22 cellular contexts compared by ENCODE assay signal in genomic region chr17:14321980-14322776, GRCh38. TPM values are rescaled to one million over a fixed set of nuclear protein-coding genes. Genes with fewer than 3 reads are reported as not detected.
DNase-seq lines count a peak whose midpoint lies in the region; ATAC-seq and TF ChIP-seq lines count a peak whose summit lies in the region.
"Had no signal": no experiment of that assay in that cellular context is flagged by ENCODE, and none has a peak within 500 bp of the region (broad histone marks: within the 10 kb centered on the region; RNA-seq: fewer than 3 reads in every experiment).

No MANE protein-coding gene starts in this region.

- H3K56ac ChIP-seq in mesendoderm (ENCODE audit: low read length): peak overlapping the region; percentile 27

- H3K4me1 Mint-ChIP-seq in natural killer cell treated with Interleukin-12 subunit alpha and Interleukin-12 subunit beta and Interleukin-15 and Interleukin-18, amount 100 ng/mL, for 72 hours (ENCODE audit: low read depth in 2 of 2): peaks cover 48 to 52% of the 10 kb centered on the region in 2 donors
- H3K4me1 Mint-ChIP-seq in natural killer cell (peaks cover 71 to 79% of the 10 kb centered on the region in 2 donors), immature natural killer cell (peaks cover 70 to 95% of the 10 kb centered on the region in 2 donors)
- peaks cover 51% of the 10 kb centered on the region for H3K4me1 Mint-ChIP-seq in activated T-helper 1 cell treated with anti-CD3 and anti-CD28 coated beads, Interleukin-12 subunit alpha, Interleukin-12 subunit beta, Interleukin-2, Interleukin-4 antibody, amounts not matched to agents 30 ng/mL and 10 ng/mL and 1 ng/mL, durations not matched to agents 14 hours and 24 hours and 36 hours (ENCODE audit: low read depth)

- no peak overlapping the region for H2BK15ac ChIP-seq in mesendoderm (replicated peaks; ENCODE audit: low read depth)

- H3K27ac Mint-ChIP-seq in natural killer cell treated with Interleukin-12 subunit alpha and Interleukin-12 subunit beta and Interleukin-15 and Interleukin-18, amount 100 ng/mL, for 72 hours: peak overlapping the region; percentile 63 to 64
- H3K27ac Mint-ChIP-seq in natural killer cell: peak overlapping the region in 1 of 2 donors; percentile 20
- H3K27ac Mint-ChIP-seq in activated T-helper 1 cell treated with anti-CD3 and anti-CD28 coated beads, Interleukin-12 subunit alpha, Interleukin-12 subunit beta, Interleukin-2, Interleukin-4 antibody, amounts not matched to agents 30 ng/mL and 10 ng/mL and 1 ng/mL, durations not matched to agents 14 hours and 24 hours and 36 hours: peak overlapping the region; percentile 44
- H3K27ac Mint-ChIP-seq in immature natural killer cell: peak overlapping the region in 3 of 6 donors; percentile 26 to 47 (median 35)

- no peak overlapping the region for H3K27ac ChIP-seq in mesendoderm (ENCODE audit: low read depth, low read length)
- H3K27ac ChIP-seq: coronary artery, HL-60, parathyroid adenoma, skin epidermis, vagina had no signal

- H3K27me3 ChIP-seq in mesendoderm (ENCODE audit: insufficient read depth, low read length, poor library complexity) (no peaks in the 10 kb centered on the region), MG63 (no peaks in the 10 kb centered on the region)
- H3K27me3 ChIP-seq: vagina had no signal

- peaks cover 20% of the 10 kb centered on the region for H3K79me2 ChIP-seq in mesendoderm (ENCODE audit: control insufficient read depth, insufficient read depth, low read length)
- H3K79me2 ChIP-seq: parathyroid adenoma had no signal

- peak overlapping the region; percentile 73 for H3K4me3 Mint-ChIP-seq in natural killer cell treated with Interleukin-12 subunit alpha and Interleukin-12 subunit beta and Interleukin-15 and Interleukin-18, amount 100 ng/mL, for 72 hours
- H3K4me3 Mint-ChIP-seq in natural killer cell: no peak overlapping the region
- no peak overlapping the region for H3K4me3 Mint-ChIP-seq in activated T-helper 1 cell treated with anti-CD3 and anti-CD28 coated beads, Interleukin-12 subunit alpha, Interleukin-12 subunit beta, Interleukin-2, Interleukin-4 antibody, amounts not matched to agents 30 ng/mL and 10 ng/mL and 1 ng/mL, durations not matched to agents 14 hours and 24 hours and 36 hours
- peak overlapping the region in 1 of 5 donors; percentile 2 for H3K4me3 Mint-ChIP-seq in immature natural killer cell

- H3K27me3 Mint-ChIP-seq in natural killer cell treated with Interleukin-12 subunit alpha and Interleukin-12 subunit beta and Interleukin-15 and Interleukin-18, amount 100 ng/mL, for 72 hours: no peaks in the 10 kb centered on the region
- H3K27me3 Mint-ChIP-seq in natural killer cell (ENCODE audit: low read depth in 2 of 2) (no peaks in the 10 kb centered on the region), immature natural killer cell (ENCODE audit: low read depth in 3 of 3) (peaks cover 0 to 2% (median 0%) of the 10 kb centered on the region in 3 donors)
- no peaks in the 10 kb centered on the region for H3K27me3 Mint-ChIP-seq in activated T-helper 1 cell treated with anti-CD3 and anti-CD28 coated beads, Interleukin-12 subunit alpha, Interleukin-12 subunit beta, Interleukin-2, Interleukin-4 antibody, amounts not matched to agents 30 ng/mL and 10 ng/mL and 1 ng/mL, durations not matched to agents 14 hours and 24 hours and 36 hours (ENCODE audit: insufficient read depth)
- H3K27me3 Mint-ChIP-seq: brain had no signal

- peak; percentile 10 for DNase-seq in natural killer cell treated with Interleukin-12 subunit alpha and Interleukin-12 subunit beta and Interleukin-15 and Interleukin-18, amount 100 ng/mL, for 72 hours (ENCODE audit: low spot score)
- no peak for DNase-seq in natural killer cell
- DNase-seq in activated T-helper 1 cell treated with anti-CD3 and anti-CD28 coated beads, Interleukin-12 subunit alpha, Interleukin-12 subunit beta, Interleukin-2, Interleukin-4 antibody, amounts not matched to agents 30 ng/mL and 10 ng/mL and 1 ng/mL, durations not matched to agents 14 hours and 24 hours and 36 hours (ENCODE audit: low spot score): no peak
- DNase-seq in mesendoderm: no peak
- no peak for DNase-seq in putamen (ENCODE audit: low spot score)
- DNase-seq in MG63: no peak
- DNase-seq in NCI-H345 (lab: John Stamatoyannopoulos, UW): no peak
- DNase-seq in immature natural killer cell: no peak
- DNase-seq: activated naive CD4-positive, alpha-beta T cell treated with anti-CD3 and anti-CD28 coated beads, Interleukin-2, amount 50 U/mL, for 16 hours; GF-D8; KBM-7; NCI-H1092 treated with DMSO at 0.1 percent for 48 hours; NCI-H2081 treated with DMSO at 0.1 percent for 48 hours; SHP77; stimulated activated CD4-positive, alpha-beta T cell treated with anti-CD3 and anti-CD28 coated beads, Interleukin-4, amount 100 ng/mL, for 1 hour had no signal

- H3K9me3 Mint-ChIP-seq in natural killer cell treated with Interleukin-12 subunit alpha and Interleukin-12 subunit beta and Interleukin-15 and Interleukin-18, amount 100 ng/mL, for 72 hours: no peaks in the 10 kb centered on the region
- no peaks in the 10 kb centered on the region for H3K9me3 Mint-ChIP-seq in natural killer cell
- H3K9me3 Mint-ChIP-seq in activated T-helper 1 cell treated with anti-CD3 and anti-CD28 coated beads, Interleukin-12 subunit alpha, Interleukin-12 subunit beta, Interleukin-2, Interleukin-4 antibody, amounts not matched to agents 30 ng/mL and 10 ng/mL and 1 ng/mL, durations not matched to agents 14 hours and 24 hours and 36 hours: no peaks in the 10 kb centered on the region
- no peaks in the 10 kb centered on the region for H3K9me3 Mint-ChIP-seq in immature natural killer cell

- H2BK5ac ChIP-seq in mesendoderm (ENCODE audit: low read length): no peak overlapping the region

- intact Hi-C loops in natural killer cell (cut with micrococcal nuclease): no loop called here
- intact Hi-C loops in activated T-helper 1 cell treated with anti-CD3 and anti-CD28 coated beads, Interleukin-12 subunit alpha, Interleukin-12 subunit beta, Interleukin-2, Interleukin-4 antibody, amounts not matched to agents 30 ng/mL and 10 ng/mL and 1 ng/mL, durations not matched to agents 14 hours and 24 hours and 36 hours (cut with micrococcal nuclease): no loop called here

- no peak overlapping the region for H4K8ac ChIP-seq in mesendoderm (ENCODE audit: low read depth, low read length)

- H3K4me2 ChIP-seq in mesendoderm (ENCODE audit: low read length): no peak overlapping the region

- no peak overlapping the region for H3K23ac ChIP-seq in mesendoderm (ENCODE audit: low read length)

- no peak for TF ChIP-seq CTCF in natural killer cell (IDR thresholded peaks at IDR 0.05)

- no peak overlapping the region for H4K5ac ChIP-seq in mesendoderm (ENCODE audit: low read length)

- H3K4me3 ChIP-seq in mesendoderm (ENCODE audit: low read length) (no peak overlapping the region), MG63 (no peak overlapping the region)
- H3K4me3 ChIP-seq: coronary artery, GM12878, skin epidermis, vagina had no signal

- no peak overlapping the region for H2BK120ac ChIP-seq in mesendoderm (ENCODE audit: low read depth, low read length)

- H3K79me1 ChIP-seq in mesendoderm (ENCODE audit: low read length): peaks cover 16% of the 10 kb centered on the region

- H3K9me3 ChIP-seq in MG63: no peaks in the 10 kb centered on the region
- H3K9me3 ChIP-seq: vagina had no signal

- H3K4me1 ChIP-seq in mesendoderm (ENCODE audit: control insufficient read depth, low read depth, low read length): peaks cover 18% of the 10 kb centered on the region
- H3K4me1 ChIP-seq: parathyroid adenoma, vagina had no signal

- H3K36me3 ChIP-seq in mesendoderm (ENCODE audit: control insufficient read depth, insufficient read depth, low read length): no peaks in the 10 kb centered on the region
- H3K36me3 ChIP-seq in MG63: no peaks in the 10 kb centered on the region
- H3K36me3 ChIP-seq: vagina had no signal

- H3K9ac ChIP-seq in mesendoderm (ENCODE audit: low read length): no peak overlapping the region
- H3K9ac ChIP-seq: parathyroid adenoma had no signal

- peak overlapping the region; percentile 30 for H2AK5ac ChIP-seq in mesendoderm (ENCODE audit: low read length)

- H3K4ac ChIP-seq in mesendoderm (ENCODE audit: low read depth, low read length): no peak overlapping the region

- ATAC-seq in natural killer cell treated with Interleukin-12 subunit alpha and Interleukin-12 subunit beta and Interleukin-15 and Interleukin-18, amount 100 ng/mL, for 72 hours: no peak
- no peak for ATAC-seq in natural killer cell
- ATAC-seq: GM12878 had no signal

- no peaks in the 10 kb centered on the region for H3K36me3 Mint-ChIP-seq in natural killer cell treated with Interleukin-12 subunit alpha and Interleukin-12 subunit beta and Interleukin-15 and Interleukin-18, amount 100 ng/mL, for 72 hours
- H3K36me3 Mint-ChIP-seq in natural killer cell (no peaks in the 10 kb centered on the region), immature natural killer cell (peaks cover 0 to 3% (median 0%) of the 10 kb centered on the region in 3 donors)
- H3K36me3 Mint-ChIP-seq in activated T-helper 1 cell treated with anti-CD3 and anti-CD28 coated beads, Interleukin-12 subunit alpha, Interleukin-12 subunit beta, Interleukin-2, Interleukin-4 antibody, amounts not matched to agents 30 ng/mL and 10 ng/mL and 1 ng/mL, durations not matched to agents 14 hours and 24 hours and 36 hours (ENCODE audit: low read depth): peaks cover 32% of the 10 kb centered on the region

- H3K18ac ChIP-seq in mesendoderm (ENCODE audit: low read length): no peak overlapping the region

- no CpG with 5 or more reads among the region's 7 CpGs for WGBS in mesendoderm (ENCODE audit: extremely low coverage, insufficient coverage, low lambda C conversion rate)

RNA-seq across cellular contexts. Expression of gene HS3ST3B1, which starts 21.3 kb away (rescaled TPM):
- total RNA-seq in natural killer cell treated with Interleukin-12 subunit alpha and Interleukin-12 subunit beta and Interleukin-15 and Interleukin-18, amount 100 ng/mL, for 72 hours: 10 to 100 TPM; 13.2 to 22.0 TPM
- 10 to 100 TPM; 14.1 to 18.6 (median 17.1) TPM for total RNA-seq in natural killer cell
- 32.3 and 33.8 TPM in 2 replicates for total RNA-seq in activated T-helper 1 cell treated with anti-CD3 and anti-CD28 coated beads, Interleukin-12 subunit alpha, Interleukin-12 subunit beta, Interleukin-2, Interleukin-4 antibody, amounts not matched to agents 30 ng/mL and 10 ng/mL and 1 ng/mL, durations not matched to agents 14 hours and 24 hours and 36 hours
- 2.8 TPM for polyA plus RNA-seq in mesendoderm (2013, experiment 1 of 2)
- 2.8 TPM for polyA plus RNA-seq in mesendoderm (2013, experiment 2 of 2)
- 0.27 and 0.49 TPM in 2 replicates for total RNA-seq in MG63 (2014; rRNA removed; shearing (Covaris generic); ENCODE audit: low replicate concordance)
- 10 to 100 TPM in 1 of 3 donors, 1 to 10 TPM in 2; 6.6 to 14.2 (median 9.0) TPM for polyA plus RNA-seq in immature natural killer cell
